In the genomic region with DNA sequence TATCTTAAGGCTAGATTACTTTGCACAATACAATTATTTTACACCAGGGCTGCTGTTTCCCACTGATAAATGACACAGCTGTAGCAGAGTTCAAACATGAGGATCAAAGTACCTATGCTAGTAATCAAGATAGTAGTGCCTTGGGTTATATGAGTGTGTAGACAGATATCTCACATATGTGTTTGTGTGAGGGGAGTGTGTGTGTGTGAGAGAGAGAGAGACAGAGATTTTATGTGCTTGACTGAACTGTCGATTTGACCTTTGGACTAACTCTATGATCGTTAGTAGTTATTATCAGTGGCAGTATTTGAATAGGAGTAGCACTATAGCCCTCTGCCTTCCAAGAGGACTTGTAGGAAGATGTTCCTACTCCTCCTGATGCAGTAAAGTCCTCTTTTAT, we compare ENCODE assay signal across 20 cellular contexts.
"Had no signal": no experiment of that assay in that cellular context is flagged by ENCODE, and none has a peak within 500 bp of the region (broad histone marks: within the 10 kb centered on the region; RNA-seq: fewer than 3 reads in every experiment).

No MANE protein-coding gene starts in this region.

- H3K27me3 Mint-ChIP-seq: activated T-helper 17 cell treated with anti-CD3 and anti-CD28 coated beads, Interleukin-2, amount 50 U/mL, for 72 hours; brain; naive B cell; stimulated activated naive CD8-positive, alpha-beta T cell treated with anti-CD3 and anti-CD28 coated beads, Interleukin-15, Interleukin-2, amounts not matched to agents 100 ng/mL and 50 ng/mL, for 24 hours had no signal

- H3K4me3 Mint-ChIP-seq: activated T-helper 17 cell treated with anti-CD3 and anti-CD28 coated beads, Interleukin-2, amount 50 U/mL, for 72 hours; brain; naive B cell; neural progenitor cell; stimulated activated naive CD8-positive, alpha-beta T cell treated with anti-CD3 and anti-CD28 coated beads, Interleukin-15, Interleukin-2, amounts not matched to agents 100 ng/mL and 50 ng/mL, for 24 hours had no signal

- H3K27ac ChIP-seq: lower lobe of right lung, neural progenitor cell, tibial artery had no signal

- H3K9ac ChIP-seq: neural progenitor cell had no signal

- H3K36me3 Mint-ChIP-seq: activated naive CD4-positive, alpha-beta T cell treated with anti-CD3 and anti-CD28 coated beads, Interleukin-2, amount 50 U/mL, for 72 hours; naive B cell had no signal

- H3K4me1 ChIP-seq: lower lobe of right lung had no signal

- ATAC-seq: activated naive CD4-positive, alpha-beta T cell treated with anti-CD3 and anti-CD28 coated beads, Interleukin-2, amount 50 U/mL, for 72 hours; activated T-helper 17 cell treated with anti-CD3 and anti-CD28 coated beads, Interleukin-2, amount 50 U/mL, for 72 hours; esophagus mucosa; lower lobe of right lung had no signal

- H3K9me3 ChIP-seq: lower lobe of right lung, tibial artery had no signal

- H3K36me3 ChIP-seq: lower lobe of right lung, tibial artery had no signal

- H3K27ac Mint-ChIP-seq: activated naive CD4-positive, alpha-beta T cell treated with anti-CD3 and anti-CD28 coated beads, Interleukin-2, amount 50 U/mL, for 72 hours; activated T-helper 17 cell treated with anti-CD3 and anti-CD28 coated beads, Interleukin-2, amount 50 U/mL, for 72 hours; brain; neural progenitor cell; stimulated activated naive CD8-positive, alpha-beta T cell treated with anti-CD3 and anti-CD28 coated beads, Interleukin-15, Interleukin-2, amounts not matched to agents 100 ng/mL and 50 ng/mL, for 24 hours had no signal

- H3K4me3 ChIP-seq: lower lobe of right lung, neural progenitor cell, tibial artery had no signal

- H3K4me1 Mint-ChIP-seq: activated T-helper 17 cell treated with anti-CD3 and anti-CD28 coated beads, Interleukin-2, amount 50 U/mL, for 72 hours; naive B cell had no signal

- H3K9me3 Mint-ChIP-seq: activated naive CD4-positive, alpha-beta T cell treated with anti-CD3 and anti-CD28 coated beads, Interleukin-2, amount 50 U/mL, for 72 hours; activated T-helper 17 cell treated with anti-CD3 and anti-CD28 coated beads, Interleukin-2, amount 50 U/mL, for 72 hours; naive B cell; stimulated activated naive CD8-positive, alpha-beta T cell treated with anti-CD3 and anti-CD28 coated beads, Interleukin-15, Interleukin-2, amounts not matched to agents 100 ng/mL and 50 ng/mL, for 24 hours had no signal

- H3K27me3 ChIP-seq: neural progenitor cell, tibial artery had no signal

- DNase-seq: activated T-cell treated with anti-CD3 and anti-CD28 coated beads, Interleukin-2, amount 50 U/mL, for 1 hour; aorta; central memory CD4-positive, alpha-beta T cell; effector memory CD4-positive, alpha-beta T cell; foreskin melanocyte; glutamatergic neuron; hypothalamus; lower lobe of right lung; mesendoderm; naive B cell; retina; substantia nigra; T-helper 9 cell; tibial artery had no signal
